In the genomic region with DNA sequence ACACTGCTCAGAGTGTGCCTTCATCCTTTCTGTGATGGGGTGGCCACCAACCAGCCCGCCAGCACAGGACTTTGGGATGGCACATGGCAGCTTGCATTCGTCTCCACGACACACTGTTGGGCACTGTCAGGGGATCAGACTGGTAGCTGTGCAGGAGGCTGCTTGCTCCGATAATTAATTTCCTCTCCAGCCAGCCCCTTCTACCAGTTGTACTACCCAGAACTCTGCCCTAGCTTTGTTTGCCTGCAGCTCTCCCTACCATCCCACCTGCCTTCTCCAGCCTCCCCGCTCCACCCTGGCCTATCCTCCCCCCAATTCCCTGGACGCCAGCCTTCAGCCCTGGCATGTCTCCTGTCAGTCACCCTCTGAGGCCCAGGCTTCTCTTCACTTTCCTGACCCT, we compare ENCODE assay signal across 26 cellular contexts.
"Had no signal": no experiment of that assay in that cellular context is flagged by ENCODE, and none has a peak within 500 bp of the region (broad histone marks: within the 10 kb centered on the region; RNA-seq: fewer than 3 reads in every experiment).

No MANE protein-coding gene starts in this region.

- ATAC-seq: activated CD4-positive, alpha-beta T cell treated with anti-CD3 and anti-CD28 coated beads for 36 hours; activated CD8-positive, alpha-beta memory T cell treated with anti-CD3 and anti-CD28 coated beads, Interleukin-2, amount 10 ng/mL, durations not matched to agents 7 days and 5 days; activated CD8-positive, alpha-beta T cell treated with anti-CD3 and anti-CD28 coated beads, Interleukin-2, amount 10 ng/mL, durations not matched to agents 7 days and 5 days; activated naive CD8-positive, alpha-beta T cell treated with anti-CD3 and anti-CD28 coated beads, Interleukin-2, amount 50 U/mL, for 24 hours; body of pancreas; gastroesophageal sphincter had no signal

- H3K27ac ChIP-seq: adrenal gland, body of pancreas, cardiac muscle cell, coronary artery, epithelial cell of prostate, esophagus squamous epithelium, gastroesophageal sphincter had no signal

- H3K27me3 ChIP-seq: adrenal gland, body of pancreas, esophagus squamous epithelium, gastroesophageal sphincter had no signal

- H3K36me3 ChIP-seq: adrenal gland, cardiac muscle cell, esophagus squamous epithelium, gastroesophageal sphincter had no signal

- H3K4me3 ChIP-seq: adrenal gland, body of pancreas, cardiac muscle cell, coronary artery, esophagus squamous epithelium, gastroesophageal sphincter had no signal

- DNase-seq: activated CD4-positive, alpha-beta memory T cell treated with anti-CD3 and anti-CD28 coated beads for 36 hours; activated CD4-positive, alpha-beta T cell treated with anti-CD3 and anti-CD28 coated beads for 36 hours; activated CD4-positive, alpha-beta T cell treated with anti-CD3 and anti-CD28 coated beads, Interleukin-2, amount 10 ng/mL, durations not matched to agents 24 days and 14 days; activated CD4-positive, CD25-positive, alpha-beta regulatory T cell; activated CD4-positive, CD25-positive, alpha-beta regulatory T cell treated with anti-CD3 and anti-CD28 coated beads, Interleukin-2, amount 50 U/mL, for 72 hours; activated CD8-positive, alpha-beta memory T cell treated with anti-CD3 and anti-CD28 coated beads, Interleukin-2, amount 10 ng/mL, durations not matched to agents 7 days and 5 days; activated CD8-positive, alpha-beta memory T cell treated with anti-CD3 and anti-CD28 coated beads, Interleukin-2, amount 50 U/mL, for 4 hours; activated CD8-positive, alpha-beta T cell treated with anti-CD3 and anti-CD28 coated beads, Interleukin-2, amount 10 ng/mL, durations not matched to agents 7 days and 5 days; activated effector memory CD4-positive, alpha-beta T cell treated with anti-CD3 and anti-CD28 coated beads, Interleukin-2, amount 50 U/mL, for 16 hours; activated naive CD4-positive, alpha-beta T cell treated with anti-CD3 and anti-CD28 coated beads for 36 hours; activated naive CD8-positive, alpha-beta T cell treated with anti-CD3 and anti-CD28 coated beads for 36 hours; activated naive CD8-positive, alpha-beta T cell treated with anti-CD3 and anti-CD28 coated beads, Interleukin-2, amount 50 U/mL, for 24 hours; activated T-cell treated with anti-CD3 and anti-CD28 coated beads, Interleukin-2, amount 50 U/mL, for 1 hour; activated T-cell treated with anti-CD3 and anti-CD28 coated beads, Interleukin-2, amount 50 U/mL, for 48 hours; adrenal gland; amygdala; aorta; body of pancreas; effector CD8-positive, alpha-beta T cell; esophagus squamous epithelium; foreskin melanocyte; T-helper 2 cell had no signal

- H3K4me1 ChIP-seq: adrenal gland, body of pancreas, esophagus squamous epithelium, gastroesophageal sphincter had no signal

- H3K9me3 ChIP-seq: adrenal gland, body of pancreas, esophagus squamous epithelium, gastroesophageal sphincter had no signal
